8 cellular contexts compared by ENCODE assay signal in genomic region chr22:37330200-37331033, GRCh38. TPM values are rescaled to one million over a fixed set of nuclear protein-coding genes. Genes with fewer than 3 reads are reported as not detected.
DNase-seq lines count a peak whose midpoint lies in the region; ATAC-seq and TF ChIP-seq lines count a peak whose summit lies in the region.

No MANE protein-coding gene starts in this region.

- peak overlapping the region in 10 of 11 experiments; percentile 18 to 82 (median 66); a peak in 20 of 22 replicates for H3K4me2 ChIP-seq in BLaER1 treated with 17β-estradiol and CSF1 and Interleukin-3, amounts not matched to agents 10 nM and 100 nM

- peak overlapping the region in 4 of 11 experiments; percentile 51 to 66 (median 64); a peak in 7 of 22 replicates for H3K27ac ChIP-seq in BLaER1 treated with 17β-estradiol and CSF1 and Interleukin-3, amounts not matched to agents 10 nM and 100 nM
- H3K27ac ChIP-seq in angular gyrus (ENCODE audit: low read depth, low read length) (peak overlapping the region; percentile 48), suprapubic skin (no peak overlapping the region)

- TF ChIP-seq POLR2A in suprapubic skin (IDR thresholded peaks at IDR 0.05), result no peak

- TF ChIP-seq CTCF in suprapubic skin (IDR thresholded peaks at IDR 0.05), result no peak

- peaks cover 0 to 50% (median 4%) of the 10 kb centered on the region in 11 experiments; a peak in 7 of 22 replicates for H4K20me1 ChIP-seq in BLaER1 treated with 17β-estradiol and CSF1 and Interleukin-3, amounts not matched to agents 10 nM and 100 nM

- no peaks in the 10 kb centered on the region for H3K9me3 ChIP-seq in BLaER1 treated with 17β-estradiol and CSF1 and Interleukin-3, amounts not matched to agents 10 nM and 100 nM (replicated peaks in 1 of 11)
- no peaks in the 10 kb centered on the region for H3K9me3 ChIP-seq in suprapubic skin

- no peak for TF ChIP-seq EP300 in suprapubic skin (IDR thresholded peaks at IDR 0.05)

- H3K4me3 ChIP-seq in BLaER1 treated with 17β-estradiol and CSF1 and Interleukin-3, amounts not matched to agents 10 nM and 100 nM, result no peak overlapping the region
- no peak overlapping the region for H3K4me3 ChIP-seq in suprapubic skin

- H3K4me1 ChIP-seq in BLaER1 treated with 17β-estradiol and CSF1 and Interleukin-3, amounts not matched to agents 10 nM and 100 nM, result peaks cover 32 to 50% (median 44%) of the 10 kb centered on the region in 10 experiments
- H3K4me1 ChIP-seq in suprapubic skin, result peaks cover 6% of the 10 kb centered on the region

- DNase-seq in GOT3 (lab: John Stamatoyannopoulos, UW), result peak; percentile 11
- peak; percentile 73 to 86 for DNase-seq in NOMO-1 (lab: John Stamatoyannopoulos, UW; ENCODE audit: unreplicated experiment in 2 of 2)
- peak; percentile 95 for DNase-seq in left kidney (ENCODE audit: low read depth, low spot score)
- DNase-seq in NCI-H774 (lab: John Stamatoyannopoulos, UW), result no peak
- DNase-seq in suprapubic skin (ENCODE audit: low spot score in 2 of 2), result no peak

- H3K36me3 ChIP-seq in BLaER1 treated with 17β-estradiol and CSF1 and Interleukin-3, amounts not matched to agents 10 nM and 100 nM, result no peaks in the 10 kb centered on the region
- H3K36me3 ChIP-seq in suprapubic skin, result no peaks in the 10 kb centered on the region

- peak overlapping the region in 3 of 11 experiments; percentile 4 to 47 (median 32); a peak in 4 of 22 replicates for H3K9ac ChIP-seq in BLaER1 treated with 17β-estradiol and CSF1 and Interleukin-3, amounts not matched to agents 10 nM and 100 nM

- no peak for ATAC-seq in HG03378 (IDR thresholded peaks at IDR 0.05; ENCODE audit: unreplicated experiment)

- peaks cover 64 to 79% (median 70%) of the 10 kb centered on the region in 11 experiments for H3K27me3 ChIP-seq in BLaER1 treated with 17β-estradiol and CSF1 and Interleukin-3, amounts not matched to agents 10 nM and 100 nM
- peaks cover 98% of the 10 kb centered on the region for H3K27me3 ChIP-seq in suprapubic skin

- 54% methylated on average over 8 of the region's 9 CpGs for WGBS in suprapubic skin

RNA-seq across cellular contexts. Expression of gene CYTH4, which starts 48.1 kb away (rescaled TPM):
- 1 to 10 TPM in 3 of 4 donors, under 1 TPM in 1; 0.55 to 4.3 (median 2.7) TPM for total RNA-seq in suprapubic skin

Comparison
In these comparisons a context has a peak if more than half of its experiments do, and no peak if none do; other contexts are left out.
1. DNase-seq: peak in GOT3 (single experiment), NOMO-1 (2 of 2) and left kidney (single experiment); none in NCI-H774 (single experiment) and suprapubic skin (0 of 2).